ENCODE assay signal across 13 cellular contexts in the genomic region with DNA sequence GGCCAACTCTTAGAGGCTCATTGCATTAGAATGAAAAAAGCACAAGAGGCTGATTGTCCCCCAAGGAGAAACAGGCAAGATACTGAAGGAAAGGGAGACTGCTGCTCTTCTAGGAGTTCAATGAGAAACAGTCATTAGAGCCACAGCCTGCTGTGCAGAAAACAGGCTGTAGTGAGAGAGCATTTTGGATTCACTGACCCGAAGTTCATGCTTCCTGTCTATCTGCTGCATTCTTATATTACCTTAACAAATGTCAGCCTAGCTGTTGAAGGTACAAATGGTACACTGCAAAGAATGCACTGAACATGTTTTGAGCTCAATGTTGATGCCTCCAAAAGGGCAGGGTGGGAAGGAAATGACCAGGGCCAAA.
A peak's percentile ranks its signal among the peaks of the same experiment; 100 is the strongest.
DNase-seq lines count a peak whose midpoint lies in the region; ATAC-seq and TF ChIP-seq lines count a peak whose summit lies in the region.
"Had no signal": no experiment of that assay in that cellular context is flagged by ENCODE, and none has a peak within 500 bp of the region (broad histone marks: within the 10 kb centered on the region; RNA-seq: fewer than 3 reads in every experiment).

No MANE protein-coding gene starts in this region.

- no peaks in the 10 kb centered on the region for H3K9me3 ChIP-seq in gastrocnemius medialis
- H3K9me3 ChIP-seq: body of pancreas had no signal

- no peaks in the 10 kb centered on the region for H3K4me1 ChIP-seq in gastrocnemius medialis
- H3K4me1 ChIP-seq: body of pancreas had no signal

- H3K27ac Mint-ChIP-seq in brain, result peak overlapping the region in 3 of 5 experiments; percentile 28 to 51 (median 32)

- intact Hi-C loops in gastrocnemius medialis (cut with DNase I; ENCODE audit: low total_unique reads), result no loop called here

- no peaks in the 10 kb centered on the region for H3K36me3 ChIP-seq in gastrocnemius medialis

- DNase-seq in cortex of kidney (lab: John Stamatoyannopoulos, UW), result no peak
- no peak for DNase-seq in stimulated activated CD4-positive, alpha-beta T cell treated with anti-CD3 and anti-CD28 coated beads, Interleukin-1b, Interleukin-23, amount 100 ng/mL, for 48 hours
- DNase-seq in GM13976 (ENCODE audit: low spot score), result no peak
- no peak for DNase-seq in gastrocnemius medialis
- DNase-seq: body of pancreas, NCI-H1105 treated with DMSO at 0.1 percent for 48 hours, PC-9, T-helper 9 cell had no signal

- peaks cover 13% of the 10 kb centered on the region for H3K4me1 Mint-ChIP-seq in brain

- peaks cover 0 to 3% (median 0%) of the 10 kb centered on the region in 5 experiments for H3K9me3 Mint-ChIP-seq in brain

- TF ChIP-seq CTCF in brain (conservative IDR thresholded peaks at IDR 0.05) (no peak), GM13976 (IDR thresholded peaks at IDR 0.05; ENCODE audit: borderline replicate concordance, control extremely low read depth, extremely low read depth, insufficient read depth, missing control alignments) (no peak), gastrocnemius medialis (IDR thresholded peaks at IDR 0.05 in 4 of 5, conservative IDR thresholded peaks at IDR 0.05 in 1 of 5) (no peak)

- H3K27ac ChIP-seq in gastrocnemius medialis, result no peak overlapping the region
- H3K27ac ChIP-seq: body of pancreas, C4-2B, PC-9 had no signal

- ATAC-seq in GM18861 (IDR thresholded peaks at IDR 0.05; ENCODE audit: unreplicated experiment) (peak; percentile 11), GM21576 (IDR thresholded peaks at IDR 0.05; ENCODE audit: unreplicated experiment) (peak; percentile 27), HG03108 (IDR thresholded peaks at IDR 0.05; ENCODE audit: unreplicated experiment) (peak; percentile 23), gastrocnemius medialis (no peak)
- ATAC-seq: body of pancreas had no signal

- in situ Hi-C loops in GM13976 (cut with MboI; ENCODE audit: low sequenced_read_pairs, unreplicated experiment) (no loop called here), gastrocnemius medialis (cut with MboI; ENCODE audit: low sequenced_read_pairs in 4 of 4) (no loop called here)

- H3K27me3 ChIP-seq in gastrocnemius medialis, result no peaks in the 10 kb centered on the region
- H3K27me3 ChIP-seq: body of pancreas had no signal

- H3K36me3 Mint-ChIP-seq in brain, result no peaks in the 10 kb centered on the region

- TF ChIP-seq POLR2A in gastrocnemius medialis (IDR thresholded peaks at IDR 0.05), result no peak

- no peak overlapping the region for H3K4me3 ChIP-seq in gastrocnemius medialis
- H3K4me3 ChIP-seq: body of pancreas, PC-9 had no signal

- no peaks in the 10 kb centered on the region for H3K27me3 Mint-ChIP-seq in brain

- H3K4me3 Mint-ChIP-seq in brain, result no peak overlapping the region

Comparison
In these comparisons a context has a peak if more than half of its experiments do, and no peak if none do; other contexts are left out.
1. ATAC-seq: peak in GM18861 (single experiment), GM21576 (single experiment) and HG03108 (single experiment); none in gastrocnemius medialis (0 of 2).